Comparison of ENCODE assay signal across 21 cellular contexts in genomic region chr2:215535125-215535668, GRCh38.
DNase-seq lines count a peak whose midpoint lies in the region; ATAC-seq and TF ChIP-seq lines count a peak whose summit lies in the region.
"Had no signal": no experiment of that assay in that cellular context is flagged by ENCODE, and none has a peak within 500 bp of the region (broad histone marks: within the 10 kb centered on the region; RNA-seq: fewer than 3 reads in every experiment).

No MANE protein-coding gene starts in this region.

- H3K27me3 ChIP-seq in adipocyte (replicated peaks; ENCODE audit: control insufficient read depth, insufficient read depth, low read length): no peaks in the 10 kb centered on the region
- H3K27me3 ChIP-seq in tibial artery: no peaks in the 10 kb centered on the region
- H3K27me3 ChIP-seq: cardiac muscle cell, left lung, sigmoid colon had no signal

- intact Hi-C loops in tibial artery (cut with DNase I; ENCODE audit: low total_unique reads): no loop called here

- TF ChIP-seq CTCF in HEK293 (tag by site-specific recombination; IDR thresholded peaks at IDR 0.05) (no peak), foreskin fibroblast (IDR thresholded peaks at IDR 0.05; ENCODE audit: low read depth, low read length) (no peak), tibial artery (IDR thresholded peaks at IDR 0.05) (no peak)

- no peaks in the 10 kb centered on the region for H3K4me1 ChIP-seq in HEK293 (ENCODE audit: control insufficient read depth, insufficient read depth, low read length)
- H3K4me1 ChIP-seq in adipocyte (ENCODE audit: control insufficient read depth, insufficient read depth, low read length): peaks cover 44% of the 10 kb centered on the region
- peaks cover 0 to 50% (median 27%) of the 10 kb centered on the region in 4 donors for H3K4me1 ChIP-seq in tibial artery

- H3K4me3 ChIP-seq in HEK293 (ENCODE audit: low read depth, low read length) (no peak overlapping the region), adipocyte (ENCODE audit: low read length) (no peak overlapping the region), foreskin fibroblast (ENCODE audit: low read depth in 1 of 2, low read length in 2 of 2) (no peak overlapping the region), tibial artery (no peak overlapping the region)
- H3K4me3 ChIP-seq: cardiac muscle cell, GM23338, left lung, sigmoid colon, thoracic aorta had no signal

- ATAC-seq in GM21717 (IDR thresholded peaks at IDR 0.05; ENCODE audit: unreplicated experiment): no peak
- ATAC-seq: GM23338 had no signal

- POLR2A ChIA-PET in HEK293 (lab: Yijun Ruan, JAX): no interaction called here
- POLR2A ChIA-PET in HEK293T (lab: Yijun Ruan, JAX): no interaction called here

- no peak overlapping the region for H3K27ac ChIP-seq in HEK293 (ENCODE audit: extremely low read depth, low read depth, low read length)
- H3K27ac ChIP-seq in tibial artery: peak overlapping the region; percentile 29 to 60
- H3K27ac ChIP-seq: cardiac muscle cell, HL-60, left lung, sigmoid colon had no signal

- H3K9me3 ChIP-seq in HEK293 (ENCODE audit: control insufficient read depth, insufficient read depth, low read depth, low read length) (no peaks in the 10 kb centered on the region), adipocyte (ENCODE audit: control insufficient read depth, low read length) (no peaks in the 10 kb centered on the region), tibial artery (peaks cover 0 to 18% (median 8%) of the 10 kb centered on the region in 3 donors)

- H3K9ac ChIP-seq in adipocyte (ENCODE audit: low read length): peak overlapping the region; percentile 40

- DNase-seq in adipocyte (ENCODE audit: low read depth) (peak; percentile 53), foreskin fibroblast (peak; percentile 52 to 68), tibial artery (no peak), HEK293T (ENCODE audit: extremely low spot score) (no peak)
- no peak for DNase-seq in activated CD4-positive, CD25-positive, alpha-beta regulatory T cell treated with anti-CD3 and anti-CD28 coated beads, Interleukin-2, amount 50 U/mL, for 72 hours
- DNase-seq: activated CD4-positive, alpha-beta memory T cell treated with anti-CD3 and anti-CD28 coated beads, Interleukin-2, amount 10 ng/mL, durations not matched to agents 7 days and 5 days; activated CD4-positive, CD25-positive, alpha-beta regulatory T cell; activated gamma-delta T cell treated with Interleukin-2 at 50 U/mL for 16 hours; DMS79 treated with DMSO at 0.1 percent for 48 hours; left lung; NCI-H1694 treated with DMSO at 0.1 percent for 48 hours; NCI-H2171 treated with DMSO at 0.1 percent for 48 hours; nephron progenitor cell; sigmoid colon; T-helper 9 cell had no signal

- CTCF ChIA-PET in HEK293 (lab: Yijun Ruan, JAX): no interaction called here
- CTCF ChIA-PET in HEK293T (lab: Yijun Ruan, JAX): no interaction called here

- no peaks in the 10 kb centered on the region for H3K36me3 ChIP-seq in HEK293 (ENCODE audit: control insufficient read depth in 2 of 2, insufficient read depth in 1 of 2, low read length in 2 of 2)
- no peaks in the 10 kb centered on the region for H3K36me3 ChIP-seq in adipocyte (ENCODE audit: control insufficient read depth, insufficient read depth, low read length, severe bottlenecking)
- no peaks in the 10 kb centered on the region for H3K36me3 ChIP-seq in tibial artery
- H3K36me3 ChIP-seq: cardiac muscle cell, left lung, sigmoid colon, thoracic aorta had no signal

TF ChIP-seq in HEK293, 187 proteins besides CTCF, POLR2A, EP300 and RAD21:
- TF ChIP-seq ZNF449 (tag by site-specific recombination; IDR thresholded peaks at IDR 0.05) (no peak), ZNF530 (tag by site-specific recombination; IDR thresholded peaks at IDR 0.05; ENCODE audit: low read depth) (no peak), TRIM28 (IDR thresholded peaks at IDR 0.05; ENCODE audit: borderline replicate concordance, low read length) (0 out of 2 replicates have a peak, but pooled peaks have one; percentile 31)

TF ChIP-seq in HEK293T, 16 proteins besides CTCF, POLR2A, EP300 and RAD21:
- TF ChIP-seq FOXM1 (IDR thresholded peaks at IDR 0.05; ENCODE audit: borderline replicate concordance): no peak
- TF ChIP-seq SP1 (IDR thresholded peaks at IDR 0.05): no peak
- no peak for TF ChIP-seq FOXA1 (IDR thresholded peaks at IDR 0.05)
- no peak for TF ChIP-seq ARNT (IDR thresholded peaks at IDR 0.05)
- no peak for TF ChIP-seq L3MBTL2 (conservative IDR thresholded peaks at IDR 0.05)
- no peak for TF ChIP-seq FOXK2 (IDR thresholded peaks at IDR 0.05)
- TF ChIP-seq ELF4 (IDR thresholded peaks at IDR 0.05): no peak
- TF ChIP-seq TARDBP (IDR thresholded peaks at IDR 0.05): no peak
- TF ChIP-seq LEF1 (IDR thresholded peaks at IDR 0.05; ENCODE audit: borderline replicate concordance): no peak
- no peak for TF ChIP-seq PKNOX1 (IDR thresholded peaks at IDR 0.05)

Comparison
In these comparisons a context has a peak if more than half of its experiments do, and no peak if none do; other contexts are left out.
1. DNase-seq: peak in adipocyte (single experiment) and foreskin fibroblast (2 of 2); none in tibial artery (0 of 2), activated CD4-positive, CD25-positive, alpha-beta regulatory T cell treated with anti-CD3 and anti-CD28 coated beads, Interleukin-2, amount 50 U/mL, for 72 hours (single experiment) and HEK293T (single experiment).